In genomic region chr2:451495-451894, GRCh38 we compare ENCODE assay signal across 21 cellular contexts.
"Had no signal": no experiment of that assay in that cellular context is flagged by ENCODE, and none has a peak within 500 bp of the region (broad histone marks: within the 10 kb centered on the region; RNA-seq: fewer than 3 reads in every experiment).

No MANE protein-coding gene starts in this region.

- FAIRE-seq: frontal cortex had no signal

- H3K27me3 Mint-ChIP-seq: stimulated activated naive B cell treated with anti-CD40 and anti-IgM and Interleukin-4, amounts not matched to agents 10 μg/mL and 1 μg/mL and 100 μg/mL, for 72 hours had no signal

- H2AFZ ChIP-seq: neural progenitor cell had no signal

- H3K27ac Mint-ChIP-seq: effector memory CD8-positive, alpha-beta T cell; naive thymus-derived CD4-positive, alpha-beta T cell; nephron; neural progenitor cell; stimulated activated naive B cell treated with anti-CD40 and anti-IgM and Interleukin-4, amounts not matched to agents 10 μg/mL and 1 μg/mL and 100 μg/mL, for 72 hours; stimulated activated naive CD8-positive, alpha-beta T cell treated with anti-CD3 and anti-CD28 coated beads, Interleukin-15, Interleukin-2, amounts not matched to agents 100 ng/mL and 50 ng/mL, for 24 hours had no signal

- H3K36me3 ChIP-seq: left lung, neural progenitor cell, spleen, thoracic aorta, tibial nerve, upper lobe of right lung, uterus had no signal

- H3K9me3 ChIP-seq: left lung, psoas muscle, spleen, thoracic aorta, tibial nerve, upper lobe of right lung, uterus had no signal

- ATAC-seq: effector memory CD8-positive, alpha-beta T cell; left cardiac atrium; left lung; naive thymus-derived CD4-positive, alpha-beta T cell; psoas muscle; right cardiac atrium; stimulated activated naive B cell treated with anti-CD40 and anti-IgM and Interleukin-4, amounts not matched to agents 10 μg/mL and 1 μg/mL and 100 μg/mL, for 72 hours; upper lobe of right lung had no signal

- H3K4me1 ChIP-seq: left lung, psoas muscle, tibial nerve, upper lobe of right lung, uterus had no signal

- H3K4me2 ChIP-seq: neural progenitor cell had no signal

- H3K27ac ChIP-seq: left lung, neural progenitor cell, psoas muscle, skin epidermis, spleen, thoracic aorta, tibial nerve, upper lobe of right lung, uterus had no signal

- H3K9me3 Mint-ChIP-seq: effector memory CD8-positive, alpha-beta T cell; naive thymus-derived CD4-positive, alpha-beta T cell; nephron; stimulated activated naive CD8-positive, alpha-beta T cell treated with anti-CD3 and anti-CD28 coated beads, Interleukin-15, Interleukin-2, amounts not matched to agents 100 ng/mL and 50 ng/mL, for 24 hours had no signal

- DNase-seq: cortex of kidney; effector memory CD8-positive, alpha-beta T cell; left cardiac atrium; left lung; mesendoderm; midbrain; naive thymus-derived CD4-positive, alpha-beta T cell; nucleus accumbens; psoas muscle; right cardiac atrium; spleen; stimulated activated naive B cell treated with anti-CD40 and anti-IgM and Interleukin-4, amounts not matched to agents 10 μg/mL and 1 μg/mL and 100 μg/mL, for 72 hours; upper lobe of right lung; uterus had no signal

- H3K4me3 ChIP-seq: left lung, neural progenitor cell, psoas muscle, skin epidermis, spleen, thoracic aorta, tibial nerve, upper lobe of right lung, uterus had no signal

- H3K36me3 Mint-ChIP-seq: naive thymus-derived CD4-positive, alpha-beta T cell; neural progenitor cell; stimulated activated naive B cell treated with anti-CD40 and anti-IgM and Interleukin-4, amounts not matched to agents 10 μg/mL and 1 μg/mL and 100 μg/mL, for 72 hours had no signal

- H3K27me3 ChIP-seq: spleen, tibial nerve, uterus had no signal

- H3K4me3 Mint-ChIP-seq: effector memory CD8-positive, alpha-beta T cell; naive thymus-derived CD4-positive, alpha-beta T cell; nephron; neural progenitor cell; stimulated activated naive CD8-positive, alpha-beta T cell treated with anti-CD3 and anti-CD28 coated beads, Interleukin-15, Interleukin-2, amounts not matched to agents 100 ng/mL and 50 ng/mL, for 24 hours had no signal

- H3K9ac ChIP-seq: neural progenitor cell had no signal
